ENCODE assay signal across 12 cellular contexts in genomic region chr11:8809185-8809584, GRCh38.
DNase-seq lines count a peak whose midpoint lies in the region; ATAC-seq and TF ChIP-seq lines count a peak whose summit lies in the region.
"Had no signal": no experiment of that assay in that cellular context is flagged by ENCODE, and none has a peak within 500 bp of the region (broad histone marks: within the 10 kb centered on the region; RNA-seq: fewer than 3 reads in every experiment).

No MANE protein-coding gene starts in this region.

- no peak for ATAC-seq in HG03378 (IDR thresholded peaks at IDR 0.05; ENCODE audit: unreplicated experiment)

- no peak for TF ChIP-seq CTCF in AG04450 (IDR thresholded peaks at IDR 0.05; ENCODE audit: low read depth, low read length)
- TF ChIP-seq CTCF in VCaP (conservative IDR thresholded peaks at IDR 0.05), result no peak
- TF ChIP-seq CTCF in fibroblast of mammary gland (conservative IDR thresholded peaks at IDR 0.05; ENCODE audit: control insufficient read depth, insufficient read depth, low read depth, low read length), result no peak
- no peak for TF ChIP-seq CTCF in ovary (IDR thresholded peaks at IDR 0.05)

- no peaks in the 10 kb centered on the region for H3K9me3 ChIP-seq in AG04450 (ENCODE audit: control insufficient read depth, insufficient read depth, low read length)
- no peaks in the 10 kb centered on the region for H3K9me3 ChIP-seq in ovary

- CTCF ChIA-PET in AG04450 (lab: Charles Lee), result interaction anchor here (0.6 to 1.3 kb wide), 3 partner anchors 23 to 697 kb away, joined by 3 to 5 read pairs (median 4); no protein-coding TSS in a partner anchor

- POLR2A ChIA-PET in AG04450 (lab: Yijun Ruan, JAX), result interaction anchor here (0.6 to 2.8 kb wide), 5 partner anchors 17 to 120 kb away, joined by 3 to 26 read pairs (median 4); no protein-coding TSS in a partner anchor

- H3K27ac ChIP-seq in AG04450 (ENCODE audit: low read depth, low read length), result peak overlapping the region; percentile 57
- peak overlapping the region; percentile 88; the same call in 1 of the 2 replicates for H3K27ac ChIP-seq in VCaP
- peak overlapping the region; percentile 30 to 86 for H3K27ac ChIP-seq in ovary
- H3K27ac ChIP-seq: C4-2B had no signal

- no peaks in the 10 kb centered on the region for H3K36me3 ChIP-seq in ovary

- intact Hi-C loops in ovary (cut with DNase I), result loop anchor here (5.0 to 10.0 kb wide), 5 partner anchors 87 to 153 kb away; partner anchors contain the start of gene TMEM9B (in 1 of the 4)

- DNase-seq in AG04450 (ENCODE audit: low read depth, low spot score) (no peak), fibroblast of mammary gland (ENCODE audit: low read depth) (no peak), ovary (no peak), SW 1271 (lab: John Stamatoyannopoulos, UW) (no peak), occipital lobe (lab: John Stamatoyannopoulos, UW) (no peak), activated gamma-delta T cell (lab: John Stamatoyannopoulos, UW) (no peak)
- DNase-seq: activated naive CD4-positive, alpha-beta T cell treated with Interleukin-2 at 50 U/mL for 16 hours; NCI-H446; stimulated activated CD4-positive, alpha-beta T cell treated with anti-CD3 and anti-CD28 coated beads, Interleukin-4, amount 100 ng/mL, for 1 hour had no signal

- TF ChIP-seq POLR2A in ovary (IDR thresholded peaks at IDR 0.05), result no peak

- 12 to 33% (median 16%) methylated on average over 4 of the region's 4 CpGs for WGBS in ovary, 3 donors

- no peak for TF ChIP-seq EP300 in ovary (IDR thresholded peaks at IDR 0.05)

- no peaks in the 10 kb centered on the region for H3K27me3 ChIP-seq in AG04450 (ENCODE audit: control insufficient read depth, insufficient read depth, low read length)
- H3K27me3 ChIP-seq in ovary, result no peaks in the 10 kb centered on the region

- H3K4me3 ChIP-seq in AG04450 (ENCODE audit: low read depth, low read length) (peak overlapping the region; percentile 78), fibroblast of mammary gland (ENCODE audit: control insufficient read depth, low read depth, low read length) (peak overlapping the region; percentile 72), ovary (peak overlapping the region; percentile 76)

- peaks cover 30% of the 10 kb centered on the region for H3K4me1 ChIP-seq in ovary (ENCODE audit: insufficient read depth)
